ENCODE assay signal across 29 cellular contexts in genomic region chr5:176492431-176492830, GRCh38. TPM values are rescaled to one million over a fixed set of nuclear protein-coding genes. Genes with fewer than 3 reads are reported as not detected.
DNase-seq lines count a peak whose midpoint lies in the region; ATAC-seq and TF ChIP-seq lines count a peak whose summit lies in the region.
"Had no signal": no experiment of that assay in that cellular context is flagged by ENCODE, and none has a peak within 500 bp of the region (broad histone marks: within the 10 kb centered on the region; RNA-seq: fewer than 3 reads in every experiment).

No MANE protein-coding gene starts in this region.

- in situ Hi-C loops in G401 (cut with HindIII; ENCODE audit: low sequenced_read_pairs) = no loop called here
- in situ Hi-C loops in gastrocnemius medialis (cut with MboI; ENCODE audit: low sequenced_read_pairs in 4 of 4) = no loop called here

- intact Hi-C loops in naive thymus-derived CD4-positive, alpha-beta T cell (cut with micrococcal nuclease) = no loop called here
- intact Hi-C loops in gastrocnemius medialis (cut with DNase I; ENCODE audit: low total_unique reads) = no loop called here
- intact Hi-C loops in left colon (cut with DNase I, micrococcal nuclease) = no loop called here

- no peaks in the 10 kb centered on the region for H3K9me3 Mint-ChIP-seq in endothelial cell (ENCODE audit: unreplicated experiment)
- H3K9me3 Mint-ChIP-seq in naive thymus-derived CD4-positive, alpha-beta T cell = no peaks in the 10 kb centered on the region
- H3K9me3 Mint-ChIP-seq: activated T-cell treated with anti-CD3 and anti-CD28 coated beads, Interleukin-2, amount 50 U/mL, for 72 hours; nephron had no signal

- POLR2A ChIA-PET in RWPE1 (lab: Yijun Ruan, JAX; ENCODE audit: low non-redundant PET) = no interaction called here
- POLR2A ChIA-PET in naive thymus-derived CD4-positive, alpha-beta T cell (lab: Charles Lee) = interaction anchor here (0.8 kb wide), 1 partner anchor 29 kb away, joined by 3 read pairs; no protein-coding TSS in a partner anchor

- peaks cover 29 to 75% (median 33%) of the 10 kb centered on the region in 3 experiments for H3K36me3 ChIP-seq in naive thymus-derived CD4-positive, alpha-beta T cell (ENCODE audit: control insufficient read depth in 2 of 3, insufficient read depth in 3 of 3, low read length in 3 of 3)
- H3K36me3 ChIP-seq in gastrocnemius medialis = peaks cover 0 to 93% of the 10 kb centered on the region in 2 donors

- H3K4me3 ChIP-seq in naive thymus-derived CD4-positive, alpha-beta T cell (ENCODE audit: low read length) = no peak overlapping the region
- no peak overlapping the region for H3K4me3 ChIP-seq in gastrocnemius medialis
- H3K4me3 ChIP-seq: stomach, upper lobe of right lung had no signal

- H3K27me3 ChIP-seq in naive thymus-derived CD4-positive, alpha-beta T cell (ENCODE audit: control insufficient read depth in 2 of 2, insufficient read depth in 2 of 2, low read length in 2 of 2) = no peaks in the 10 kb centered on the region
- H3K27me3 ChIP-seq in gastrocnemius medialis = no peaks in the 10 kb centered on the region
- H3K27me3 ChIP-seq: stomach, upper lobe of right lung had no signal

- ATAC-seq in naive thymus-derived CD4-positive, alpha-beta T cell = no peak
- ATAC-seq in gastrocnemius medialis (no peak), left colon (no peak)
- ATAC-seq: activated T-cell treated with anti-CD3 and anti-CD28 coated beads, Interleukin-2, amount 50 U/mL, for 72 hours; upper lobe of right lung had no signal

- CTCF ChIA-PET in RWPE1 (lab: Yijun Ruan, JAX) = interaction anchor here (0.6 to 1.1 kb wide), 3 partner anchors 18 to 86 kb away, joined by 3 to 4 read pairs (median 3); no protein-coding TSS in a partner anchor
- CTCF ChIA-PET in naive thymus-derived CD4-positive, alpha-beta T cell (lab: Charles Lee) = interaction anchor here (0.7 kb wide), 1 partner anchor 10 kb away, joined by 4 read pairs; no protein-coding TSS in a partner anchor

- TF ChIP-seq CTCF in RWPE1 (conservative IDR thresholded peaks at IDR 0.05; ENCODE audit: low read depth) = no peak
- no peak for TF ChIP-seq CTCF in endothelial cell (IDR thresholded peaks at IDR 0.05; ENCODE audit: unreplicated experiment)
- TF ChIP-seq CTCF in gastrocnemius medialis (IDR thresholded peaks at IDR 0.05 in 4 of 5, conservative IDR thresholded peaks at IDR 0.05 in 1 of 5) = no peak

- H3K4me1 ChIP-seq in naive thymus-derived CD4-positive, alpha-beta T cell (ENCODE audit: control insufficient read depth in 2 of 2, insufficient read depth in 2 of 2, low read length in 2 of 2) = peaks cover 13 to 17% of the 10 kb centered on the region in 2 donors
- no peaks in the 10 kb centered on the region for H3K4me1 ChIP-seq in gastrocnemius medialis

- peak overlapping the region; percentile 13 for H3K4me3 Mint-ChIP-seq in endothelial cell (ENCODE audit: unreplicated experiment)
- no peak overlapping the region for H3K4me3 Mint-ChIP-seq in naive thymus-derived CD4-positive, alpha-beta T cell
- H3K4me3 Mint-ChIP-seq: activated T-cell treated with anti-CD3 and anti-CD28 coated beads, Interleukin-2, amount 50 U/mL, for 72 hours; B cell; nephron had no signal

- H3K27ac ChIP-seq in RWPE1 = peak overlapping the region; percentile 76
- no peak overlapping the region for H3K27ac ChIP-seq in naive thymus-derived CD4-positive, alpha-beta T cell (ENCODE audit: low read depth, low read length)
- peak overlapping the region in 1 of 4 donors; percentile 2 for H3K27ac ChIP-seq in gastrocnemius medialis
- H3K27ac ChIP-seq: stomach, upper lobe of right lung had no signal

- H3K4me1 Mint-ChIP-seq in endothelial cell (ENCODE audit: unreplicated experiment) = no peaks in the 10 kb centered on the region
- H3K4me1 Mint-ChIP-seq in naive thymus-derived CD4-positive, alpha-beta T cell = peaks cover 16 to 35% (median 25%) of the 10 kb centered on the region in 7 donors
- H3K4me1 Mint-ChIP-seq: nephron had no signal

- no peaks in the 10 kb centered on the region for H3K9me3 ChIP-seq in naive thymus-derived CD4-positive, alpha-beta T cell (ENCODE audit: control insufficient read depth in 2 of 3, low read length in 3 of 3)
- H3K9me3 ChIP-seq in gastrocnemius medialis = no peaks in the 10 kb centered on the region
- H3K9me3 ChIP-seq: Caco-2, stomach, upper lobe of right lung had no signal

- peaks cover 19% of the 10 kb centered on the region for H3K36me3 Mint-ChIP-seq in endothelial cell (ENCODE audit: low read depth, unreplicated experiment)
- peaks cover 15 to 50% (median 34%) of the 10 kb centered on the region in 5 donors for H3K36me3 Mint-ChIP-seq in naive thymus-derived CD4-positive, alpha-beta T cell

- DNase-seq in G401 (ENCODE audit: low spot score) (peak; percentile 21), RWPE1 (ENCODE audit: low spot score) (peak; percentile 94), endothelial cell (ENCODE audit: low spot score) (no peak), gastrocnemius medialis (no peak), left colon (no peak), DMS 273 treated with DMSO at 0.1 percent for 48 hours (lab: John Stamatoyannopoulos, UW) (no peak)
- no peak for DNase-seq in naive thymus-derived CD4-positive, alpha-beta T cell
- no peak for DNase-seq in activated effector memory CD4-positive, alpha-beta T cell treated with anti-CD3 and anti-CD28 coated beads, Interleukin-2, amount 50 U/mL, for 16 hours
- DNase-seq: activated CD4-positive, CD25-positive, alpha-beta regulatory T cell; activated CD8-positive, alpha-beta memory T cell treated with anti-CD3 and anti-CD28 coated beads for 24 hours; activated T-cell treated with anti-CD3 and anti-CD28 coated beads, Interleukin-2, amount 50 U/mL, for 72 hours; Caco-2; central memory CD4-positive, alpha-beta T cell; effector CD8-positive, alpha-beta T cell; GOT3; islet precursor cell; NCI-H1436; NCI-H2171; NCI-H748 treated with DMSO at 0.1 percent for 48 hours; small intestine; stimulated activated CD4-positive, alpha-beta T cell treated with anti-CD3 and anti-CD28 coated beads, Interleukin-2, amount 100 ng/mL, for 48 hours; stomach; T1000; upper lobe of right lung had no signal

- TF ChIP-seq POLR2A in gastrocnemius medialis (IDR thresholded peaks at IDR 0.05) = no peak

- H3K27ac Mint-ChIP-seq in endothelial cell (ENCODE audit: unreplicated experiment) = no peak overlapping the region
- peak overlapping the region in 7 of 9 donors; percentile 2 to 81 (median 20) for H3K27ac Mint-ChIP-seq in naive thymus-derived CD4-positive, alpha-beta T cell
- H3K27ac Mint-ChIP-seq: activated T-cell treated with anti-CD3 and anti-CD28 coated beads, Interleukin-2, amount 50 U/mL, for 72 hours; B cell; nephron; progenitor cell of endocrine pancreas had no signal

- H3K27me3 Mint-ChIP-seq in endothelial cell (ENCODE audit: unreplicated experiment) = no peaks in the 10 kb centered on the region
- no peaks in the 10 kb centered on the region for H3K27me3 Mint-ChIP-seq in naive thymus-derived CD4-positive, alpha-beta T cell
- H3K27me3 Mint-ChIP-seq: B cell, progenitor cell of endocrine pancreas had no signal

RNA-seq across cellular contexts. Expression of gene FAF2, which starts 44.2 kb away (rescaled TPM):
- total RNA-seq in G401 (2014; rRNA removed; shearing (Covaris generic)) = 24.9 and 29.4 TPM in 2 replicates
- total RNA-seq in endothelial cell (ENCODE audit: unreplicated experiment) = 40.6 TPM
- 10 to 100 TPM; 28.0 to 43.2 (median 31.2) TPM for total RNA-seq in naive thymus-derived CD4-positive, alpha-beta T cell
- 10 to 100 TPM; 11.8 to 15.3 TPM for polyA plus RNA-seq in naive thymus-derived CD4-positive, alpha-beta T cell
- 10 to 100 TPM; 14.0 to 20.7 (median 14.7) TPM for total RNA-seq in gastrocnemius medialis
- 10 to 100 TPM; 32.6 to 39.1 TPM for total RNA-seq in left colon

RNA-seq across cellular contexts. Expression of gene RNF44, which starts 44.8 kb away (rescaled TPM):
- 4.0 and 6.7 TPM in 2 replicates for total RNA-seq in G401 (2014; rRNA removed; shearing (Covaris generic))
- 103 TPM for total RNA-seq in endothelial cell (ENCODE audit: unreplicated experiment)
- total RNA-seq in naive thymus-derived CD4-positive, alpha-beta T cell = 100 to 1,000 TPM; 145 to 305 (median 280) TPM
- polyA plus RNA-seq in naive thymus-derived CD4-positive, alpha-beta T cell = 1 to 10 TPM; 3.3 to 5.0 TPM
- total RNA-seq in gastrocnemius medialis = 1 to 10 TPM; 4.1 to 7.0 (median 6.7) TPM
- 10 to 100 TPM; 72.5 to 79.6 TPM for total RNA-seq in left colon

RNA-seq across cellular contexts. Expression of gene CDHR2, which starts 56.7 kb away (rescaled TPM):
- total RNA-seq in G401 (2014; rRNA removed; shearing (Covaris generic)) = not detected in 2 replicates
- total RNA-seq in endothelial cell (ENCODE audit: unreplicated experiment) = 0.85 TPM
- 1 to 10 TPM; 1.0 to 3.3 (median 2.5) TPM for total RNA-seq in naive thymus-derived CD4-positive, alpha-beta T cell
- not detected for polyA plus RNA-seq in naive thymus-derived CD4-positive, alpha-beta T cell
- total RNA-seq in gastrocnemius medialis = under 1 TPM in 3 of 4 donors, not detected in 1; 0.07 to 0.27 (median 0.20) TPM
- 100 to 1,000 TPM in 1 of 2 donors, 10 to 100 TPM in 1; 93.4 to 141 TPM for total RNA-seq in left colon
- total RNA-seq: SK-MEL-5 had no signal
- polyA plus RNA-seq: fibroblast of lung had no signal

Comparison
In these comparisons a context has a peak if more than half of its experiments do, and no peak if none do; other contexts are left out.
1. DNase-seq: peak in G401 (single experiment) and RWPE1 (single experiment); none in endothelial cell (single experiment), naive thymus-derived CD4-positive, alpha-beta T cell (0 of 9), gastrocnemius medialis (0 of 2), activated effector memory CD4-positive, alpha-beta T cell treated with anti-CD3 and anti-CD28 coated beads, Interleukin-2, amount 50 U/mL, for 16 hours (single experiment), left colon (0 of 2) and DMS 273 treated with DMSO at 0.1 percent for 48 hours (single experiment).
2. RNA of gene CDHR2, which starts 56.7 kb away (total RNA-seq): 93.4 to 141 TPM in left colon; 1.0 to 3.3 TPM in naive thymus-derived CD4-positive, alpha-beta T cell, 0.85 TPM in endothelial cell (single experiment), 0.07 to 0.27 TPM in gastrocnemius medialis and not detected in G401; every median in the first group is over 10 times any median in the second.